ENCODE assay signal across 1 cellular context in the genomic region with DNA sequence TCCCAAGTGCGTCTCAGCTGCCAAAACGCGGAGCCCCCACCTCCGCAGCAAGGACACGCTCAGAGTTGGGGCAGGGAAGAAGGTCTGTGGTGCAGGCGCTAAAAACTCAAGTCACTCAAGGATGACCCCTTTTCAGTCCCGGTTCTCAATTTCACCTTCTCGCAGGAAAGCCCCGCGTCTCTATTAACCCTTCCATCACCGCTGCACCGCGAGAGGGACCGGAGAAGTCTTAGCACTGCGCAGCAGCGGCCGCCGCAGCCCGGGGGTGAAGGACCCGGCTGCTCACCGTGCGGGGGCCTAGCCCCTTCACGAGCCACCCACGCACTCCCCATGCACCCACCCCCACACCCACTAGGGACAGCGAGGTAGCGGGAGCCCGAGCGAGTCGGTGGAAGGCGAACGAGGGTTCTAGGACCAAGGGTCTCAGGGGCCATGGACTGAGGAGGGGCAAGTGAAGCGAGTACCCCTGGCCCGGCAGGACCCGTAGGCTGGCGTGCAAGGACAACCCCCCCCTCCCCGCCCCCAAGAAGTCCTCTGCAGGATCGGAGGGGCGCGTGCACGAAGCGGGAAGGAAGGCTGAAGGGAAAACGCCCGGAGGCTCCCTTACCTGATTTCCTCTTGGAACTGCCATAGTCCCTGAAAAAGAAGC.
TF ChIP-seq lines count a peak whose summit lies in the region.

No MANE protein-coding gene starts in this region.

TF ChIP-seq in SK-N-SH treated with all-trans-retinoic acid at 6 μM for 48 hours, 23 proteins besides CTCF, POLR2A, EP300 and RAD21 (continued from another document):
- TF ChIP-seq, protein P1, sequence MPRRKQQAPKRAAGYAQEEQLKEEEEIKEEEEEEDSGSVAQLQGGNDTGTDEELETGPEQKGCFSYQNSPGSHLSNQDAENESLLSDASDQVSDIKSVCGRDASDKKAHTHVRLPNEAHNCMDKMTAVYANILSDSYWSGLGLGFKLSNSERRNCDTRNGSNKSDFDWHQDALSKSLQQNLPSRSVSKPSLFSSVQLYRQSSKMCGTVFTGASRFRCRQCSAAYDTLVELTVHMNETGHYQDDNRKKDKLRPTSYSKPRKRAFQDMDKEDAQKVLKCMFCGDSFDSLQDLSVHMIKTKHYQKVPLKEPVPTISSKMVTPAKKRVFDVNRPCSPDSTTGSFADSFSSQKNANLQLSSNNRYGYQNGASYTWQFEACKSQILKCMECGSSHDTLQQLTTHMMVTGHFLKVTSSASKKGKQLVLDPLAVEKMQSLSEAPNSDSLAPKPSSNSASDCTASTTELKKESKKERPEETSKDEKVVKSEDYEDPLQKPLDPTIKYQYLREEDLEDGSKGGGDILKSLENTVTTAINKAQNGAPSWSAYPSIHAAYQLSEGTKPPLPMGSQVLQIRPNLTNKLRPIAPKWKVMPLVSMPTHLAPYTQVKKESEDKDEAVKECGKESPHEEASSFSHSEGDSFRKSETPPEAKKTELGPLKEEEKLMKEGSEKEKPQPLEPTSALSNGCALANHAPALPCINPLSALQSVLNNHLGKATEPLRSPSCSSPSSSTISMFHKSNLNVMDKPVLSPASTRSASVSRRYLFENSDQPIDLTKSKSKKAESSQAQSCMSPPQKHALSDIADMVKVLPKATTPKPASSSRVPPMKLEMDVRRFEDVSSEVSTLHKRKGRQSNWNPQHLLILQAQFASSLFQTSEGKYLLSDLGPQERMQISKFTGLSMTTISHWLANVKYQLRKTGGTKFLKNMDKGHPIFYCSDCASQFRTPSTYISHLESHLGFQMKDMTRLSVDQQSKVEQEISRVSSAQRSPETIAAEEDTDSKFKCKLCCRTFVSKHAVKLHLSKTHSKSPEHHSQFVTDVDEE (CRISPR knock-in tag; IDR thresholded peaks at IDR 0.05): no peak
